Comparison of ENCODE assay signal across 8 cellular contexts in the genomic region with DNA sequence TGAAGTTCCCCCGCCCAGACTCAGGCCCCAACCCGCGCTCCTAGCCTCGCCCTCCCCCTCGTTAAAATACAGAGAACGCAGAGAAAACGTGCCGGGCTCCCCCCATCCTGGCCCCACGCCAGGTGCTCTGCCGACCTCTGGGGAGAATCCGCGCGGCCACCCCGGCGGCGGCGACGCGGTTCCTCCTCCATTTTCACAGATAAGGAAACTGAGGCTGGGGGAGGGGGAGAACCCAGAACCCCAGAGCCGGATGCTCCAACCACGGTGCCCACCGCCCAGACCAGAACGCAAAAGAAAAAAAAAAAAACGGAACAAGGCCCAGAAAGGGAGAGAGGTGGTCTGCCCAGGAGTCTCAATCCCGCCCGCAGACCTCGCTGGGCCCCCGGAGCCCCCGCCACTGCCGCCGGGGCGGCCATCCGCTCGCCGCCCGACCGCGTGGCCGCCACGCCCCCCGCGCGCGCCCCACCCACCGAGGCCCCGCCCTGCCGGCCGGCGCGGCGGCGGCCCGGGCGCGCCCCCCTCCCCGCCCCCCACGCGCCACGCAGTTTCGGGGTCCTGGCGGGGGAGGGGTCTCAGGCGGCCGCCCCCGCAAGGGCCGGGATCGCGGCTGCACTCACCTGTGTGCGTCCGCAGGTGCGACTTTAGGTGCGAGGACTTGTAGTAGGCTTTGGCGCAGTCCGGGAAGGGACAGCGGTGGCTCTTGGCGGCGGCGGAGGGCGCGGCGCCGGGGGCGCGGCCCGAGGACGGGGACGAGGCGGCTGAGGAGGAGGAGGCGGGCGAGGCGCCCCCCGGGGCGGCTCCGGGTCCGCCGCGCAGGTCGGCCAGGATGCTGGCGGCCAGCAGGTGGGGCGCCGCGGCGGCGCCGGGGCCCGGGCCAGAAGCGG. TPM values are rescaled to one million over a fixed set of nuclear protein-coding genes. Genes with fewer than 3 reads are reported as not detected.
DNase-seq lines count a peak whose midpoint lies in the region; ATAC-seq, FAIRE-seq and TF ChIP-seq lines count a peak whose summit lies in the region.

No MANE protein-coding gene starts in this region.

- H3K36me3 ChIP-seq in adipocyte (ENCODE audit: control insufficient read depth, insufficient read depth, low read length, severe bottlenecking) (no peaks in the 10 kb centered on the region), kidney epithelial cell (ENCODE audit: control insufficient read depth, insufficient read depth, low read length) (no peaks in the 10 kb centered on the region)

- H3K4me3 ChIP-seq in adipocyte (ENCODE audit: low read length) (peak overlapping the region; percentile 86), kidney epithelial cell (ENCODE audit: low read depth, low read length) (peak overlapping the region; percentile 87)

- peak overlapping the region; percentile 83 for H3K9ac ChIP-seq in adipocyte (ENCODE audit: low read length)

- peak; percentile 56 for DNase-seq in ELF-1 (ENCODE audit: low read depth, low spot score)
- peak; percentile 8 for DNase-seq in RCC 7860 (ENCODE audit: low spot score)
- peak; percentile 69 for DNase-seq in adipocyte (ENCODE audit: low read depth)
- no peak for DNase-seq in kidney epithelial cell (ENCODE audit: low read depth)
- peak; percentile 56 for DNase-seq in stimulated activated CD8-positive, alpha-beta memory T cell treated with anti-CD3 and anti-CD28 coated beads, Interleukin-15, amount 100 ng/mL, for 24 hours (ENCODE audit: low read depth)
- no peak for DNase-seq in COLO829 (ENCODE audit: low spot score)
- DNase-seq in NCI-H128 (lab: John Stamatoyannopoulos, UW; ENCODE audit: unreplicated experiment) = no peak

- H3K27me3 ChIP-seq in adipocyte (replicated peaks; ENCODE audit: control insufficient read depth, insufficient read depth, low read length) = no peaks in the 10 kb centered on the region
- H3K27me3 ChIP-seq in kidney epithelial cell (ENCODE audit: control insufficient read depth, insufficient read depth, low read length) = no peaks in the 10 kb centered on the region

- no peak for TF ChIP-seq CTCF in kidney epithelial cell (IDR thresholded peaks at IDR 0.05; ENCODE audit: insufficient read depth, low read length, poor library complexity, severe bottlenecking)

- peak; percentile 1 for ATAC-seq in HG02571 (IDR thresholded peaks at IDR 0.05; ENCODE audit: unreplicated experiment)

- no peaks in the 10 kb centered on the region for H3K9me3 ChIP-seq in adipocyte (ENCODE audit: control insufficient read depth, low read length)

- FAIRE-seq in RCC 7860 (lab: Jason Lieb, UNC) = no peak

- peaks cover 19% of the 10 kb centered on the region for H3K4me1 ChIP-seq in adipocyte (ENCODE audit: control insufficient read depth, insufficient read depth, low read length)

RNA-seq across cellular contexts. Expression of gene KLF16, which starts 0.7 kb away (rescaled TPM):
- 11.4 and 15.3 TPM in 2 replicates for total RNA-seq in kidney epithelial cell

RNA-seq across cellular contexts. Expression of gene REXO1, which starts 14.4 kb away (rescaled TPM):
- total RNA-seq in kidney epithelial cell = 18.8 and 32.1 TPM in 2 replicates

RNA-seq across cellular contexts. Expression of gene ABHD17A, which starts 22.6 kb away (rescaled TPM):
- 54.1 and 66.7 TPM in 2 replicates for total RNA-seq in kidney epithelial cell

RNA-seq across cellular contexts. Expression of gene ADAT3, which starts 42.5 kb away (rescaled TPM):
- total RNA-seq in kidney epithelial cell = 1.8 and 8.6 TPM in 2 replicates

RNA-seq across cellular contexts. Expression of gene SCAMP4, which starts 42.5 kb away (rescaled TPM):
- total RNA-seq in kidney epithelial cell = 167 and 178 TPM in 2 replicates

Comparison
In these comparisons a context has a peak if more than half of its experiments do, and no peak if none do; other contexts are left out.
1. DNase-seq: peak in ELF-1 (single experiment), RCC 7860 (single experiment), adipocyte (single experiment) and stimulated activated CD8-positive, alpha-beta memory T cell treated with anti-CD3 and anti-CD28 coated beads, Interleukin-15, amount 100 ng/mL, for 24 hours (single experiment); none in kidney epithelial cell (single experiment), COLO829 (single experiment) and NCI-H128 (single experiment).